27 cellular contexts compared by ENCODE assay signal in genomic region chr12:94977766-94978468, GRCh38. TPM values are rescaled to one million over a fixed set of nuclear protein-coding genes. Genes with fewer than 3 reads are reported as not detected.
DNase-seq lines count a peak whose midpoint lies in the region; ATAC-seq, FAIRE-seq and TF ChIP-seq lines count a peak whose summit lies in the region.
"Had no signal": no experiment of that assay in that cellular context is flagged by ENCODE, and none has a peak within 500 bp of the region (broad histone marks: within the 10 kb centered on the region; RNA-seq: fewer than 3 reads in every experiment).

No MANE protein-coding gene starts in this region.

- H3K79me2 ChIP-seq in K562 (ENCODE audit: control insufficient read depth, insufficient read depth, low read length), result 0 out of 3 replicates have a peak, but pooled peaks cover 2% of the 10 kb centered on the region

- peak overlapping the region in 6 of 9 donors; percentile 1 to 84 (median 53) for H3K27ac Mint-ChIP-seq in naive thymus-derived CD4-positive, alpha-beta T cell
- H3K27ac Mint-ChIP-seq: activated CD8-positive, alpha-beta T cell treated with anti-CD3 and anti-CD28 coated beads, Interleukin-2, amount 10 ng/mL, durations not matched to agents 7 days and 5 days; activated naive CD4-positive, alpha-beta T cell treated with anti-CD3 and anti-CD28 coated beads, Interleukin-2, amount 50 U/mL, for 72 hours; activated T-helper 2 cell treated with anti-CD3 and anti-CD28 coated beads, Interferon-gamma antibody, Interleukin-2, Interleukin-4, amounts not matched to agents 10 μg/mL and 5 μg/mL and 100 μg/mL, durations not matched to agents 14 hours and 24 hours and 36 hours; mesothelial cell of epicardium; stimulated activated effector memory CD8-positive, alpha-beta T cell treated with anti-CD3 and anti-CD28 coated beads, Interleukin-12 subunit alpha, Interleukin-12 subunit beta, amount 100 ng/mL, for 72 hours had no signal

- intact Hi-C loops in Right ventricle myocardium superior (cut with DNase I) (no loop called here), K562 (cut with micrococcal nuclease) (loop anchor here (5.0 kb wide), 1 partner anchor 46 kb away; no protein-coding TSS in a partner anchor), psoas muscle (cut with DNase I) (no loop called here), body of pancreas (cut with DNase I) (no loop called here)
- intact Hi-C loops in naive thymus-derived CD4-positive, alpha-beta T cell (cut with micrococcal nuclease), result no loop called here

- no peak overlapping the region for H3K4me3 ChIP-seq in right atrium auricular region
- no peak overlapping the region for H3K4me3 ChIP-seq in K562
- H3K4me3 ChIP-seq in naive thymus-derived CD4-positive, alpha-beta T cell (ENCODE audit: low read length), result no peak overlapping the region
- H3K4me3 ChIP-seq in psoas muscle, result no peak overlapping the region
- no peak overlapping the region for H3K4me3 ChIP-seq in body of pancreas
- H3K4me3 ChIP-seq: prostate gland, upper lobe of left lung had no signal

- TF ChIP-seq POLR2A in H54 (IDR thresholded peaks at IDR 0.05; ENCODE audit: low read depth, low read length), result no peak
- no peak for TF ChIP-seq POLR2A in K562 (conservative IDR thresholded peaks at IDR 0.05)
- TF ChIP-seq POLR2A in body of pancreas (IDR thresholded peaks at IDR 0.05), result no peak

- H3K9me3 Mint-ChIP-seq in naive thymus-derived CD4-positive, alpha-beta T cell, result no peaks in the 10 kb centered on the region
- H3K9me3 Mint-ChIP-seq: activated naive CD4-positive, alpha-beta T cell treated with anti-CD3 and anti-CD28 coated beads, Interleukin-2, amount 50 U/mL, for 72 hours; activated T-helper 2 cell treated with anti-CD3 and anti-CD28 coated beads, Interferon-gamma antibody, Interleukin-2, Interleukin-4, amounts not matched to agents 10 μg/mL and 5 μg/mL and 100 μg/mL, durations not matched to agents 14 hours and 24 hours and 36 hours; naive B cell; stimulated activated effector memory CD8-positive, alpha-beta T cell treated with anti-CD3 and anti-CD28 coated beads, Interleukin-12 subunit alpha, Interleukin-12 subunit beta, amount 100 ng/mL, for 72 hours had no signal

- DNase-seq in Right ventricle myocardium superior (no peak), right atrium auricular region (ENCODE audit: low spot score) (no peak), H54 (ENCODE audit: insufficient read length, low spot score) (no peak), K562 (ENCODE audit: extremely low read depth in 1 of 4, low spot score in 3 of 4) (peak in 1 of 4 experiments; percentile 19), psoas muscle (no peak), body of pancreas (no peak), amniotic stem cell (lab: John Stamatoyannopoulos, UW) (no peak)
- no peak for DNase-seq in naive thymus-derived CD4-positive, alpha-beta T cell
- DNase-seq: activated CD4-positive, alpha-beta T cell treated with anti-CD3 and anti-CD28 coated beads for 4 hours; activated CD8-positive, alpha-beta T cell treated with anti-CD3 and anti-CD28 coated beads, Interleukin-2, amount 10 ng/mL, durations not matched to agents 7 days and 5 days; aorta; DMS153; HCEC 1CT; islet precursor cell; Kasumi-1; naive B cell; nucleus accumbens; stimulated activated CD4-positive, alpha-beta T cell treated with anti-CD3 and anti-CD28 coated beads, Interleukin-15, amount 100 ng/mL, for 24 hours; upper lobe of left lung had no signal

- H3K27ac ChIP-seq in right atrium auricular region, result peak overlapping the region in 1 of 2 donors; percentile 59
- H3K27ac ChIP-seq in K562 (ENCODE audit: extremely low read depth, low read depth, low read length), result no peak overlapping the region
- H3K27ac ChIP-seq in naive thymus-derived CD4-positive, alpha-beta T cell (ENCODE audit: low read depth, low read length), result no peak overlapping the region
- H3K27ac ChIP-seq in psoas muscle, result no peak overlapping the region
- no peak overlapping the region for H3K27ac ChIP-seq in body of pancreas
- H3K27ac ChIP-seq: HL-60, prostate gland, upper lobe of left lung had no signal

- no peak overlapping the region for H3K4me2 ChIP-seq in K562 (ENCODE audit: insufficient read depth, low read length)

- H4K20me1 ChIP-seq in K562 (replicated peaks; ENCODE audit: control insufficient read depth, insufficient read depth, low read length), result no peaks in the 10 kb centered on the region

- H3K9me3 ChIP-seq in right atrium auricular region (no peaks in the 10 kb centered on the region), K562 (replicated peaks; ENCODE audit: control insufficient read depth, insufficient read depth, low read depth, low read length) (no peaks in the 10 kb centered on the region), psoas muscle (no peaks in the 10 kb centered on the region), body of pancreas (no peaks in the 10 kb centered on the region)
- H3K9me3 ChIP-seq in naive thymus-derived CD4-positive, alpha-beta T cell (ENCODE audit: control insufficient read depth in 2 of 3, low read length in 3 of 3), result no peaks in the 10 kb centered on the region
- H3K9me3 ChIP-seq: prostate gland, upper lobe of left lung had no signal

- peaks cover 6 to 29% (median 10%) of the 10 kb centered on the region in 5 donors for H3K36me3 Mint-ChIP-seq in naive thymus-derived CD4-positive, alpha-beta T cell
- H3K36me3 Mint-ChIP-seq: activated naive CD4-positive, alpha-beta T cell treated with anti-CD3 and anti-CD28 coated beads, Interleukin-2, amount 50 U/mL, for 72 hours had no signal

- no peak for TF ChIP-seq CTCF in right atrium auricular region (IDR thresholded peaks at IDR 0.05)
- no peak for TF ChIP-seq CTCF in K562 (IDR thresholded peaks at IDR 0.05 in 2 of 3, conservative IDR thresholded peaks at IDR 0.05 in 1 of 3; ENCODE audit: insufficient read depth in 2 of 3, low read depth in 1 of 3, low read length in 3 of 3)
- no peak for TF ChIP-seq CTCF in psoas muscle (IDR thresholded peaks at IDR 0.05)
- no peak for TF ChIP-seq CTCF in body of pancreas (IDR thresholded peaks at IDR 0.05)

- peaks cover 0 to 15% of the 10 kb centered on the region in 2 donors for H3K4me1 ChIP-seq in right atrium auricular region
- peaks cover 0 to 5% of the 10 kb centered on the region in 2 experiments; a peak in 2 of 5 replicates for H3K4me1 ChIP-seq in K562 (replicated peaks in 1 of 2; ENCODE audit: control insufficient read depth in 2 of 2, insufficient read depth in 2 of 2, low read length in 2 of 2)
- peaks cover 0 to 17% of the 10 kb centered on the region in 2 donors for H3K4me1 ChIP-seq in naive thymus-derived CD4-positive, alpha-beta T cell (ENCODE audit: control insufficient read depth in 2 of 2, insufficient read depth in 2 of 2, low read length in 2 of 2)
- peaks cover 7% of the 10 kb centered on the region for H3K4me1 ChIP-seq in psoas muscle
- H3K4me1 ChIP-seq in body of pancreas, result no peaks in the 10 kb centered on the region
- H3K4me1 ChIP-seq: prostate gland had no signal

- no peak for TF ChIP-seq EP300 in K562 (IDR thresholded peaks at IDR 0.05; ENCODE audit: low read length)

- FAIRE-seq in H54 (lab: Jason Lieb, UNC), result peak; percentile 11
- FAIRE-seq in K562 (lab: Jason Lieb, UNC), result no peak
- FAIRE-seq: GM12892, RCC 7860 had no signal

- ATAC-seq in Right ventricle myocardium superior (ENCODE audit: poor library complexity) (peak; percentile 21), K562 (peak; percentile 72), psoas muscle (no peak), body of pancreas (no peak)
- no peak for ATAC-seq in naive thymus-derived CD4-positive, alpha-beta T cell
- ATAC-seq: activated CD8-positive, alpha-beta T cell treated with anti-CD3 and anti-CD28 coated beads, Interleukin-2, amount 10 ng/mL, durations not matched to agents 7 days and 5 days; activated naive CD4-positive, alpha-beta T cell treated with anti-CD3 and anti-CD28 coated beads, Interleukin-2, amount 50 U/mL, for 72 hours; stimulated activated effector memory CD8-positive, alpha-beta T cell treated with anti-CD3 and anti-CD28 coated beads, Interleukin-12 subunit alpha, Interleukin-12 subunit beta, amount 100 ng/mL, for 72 hours had no signal

- H3K4me3 Mint-ChIP-seq in naive thymus-derived CD4-positive, alpha-beta T cell, result peak overlapping the region in 3 of 10 donors; percentile 0 to 38 (median 14)
- H3K4me3 Mint-ChIP-seq: activated CD8-positive, alpha-beta T cell treated with anti-CD3 and anti-CD28 coated beads, Interleukin-2, amount 10 ng/mL, durations not matched to agents 7 days and 5 days; mesothelial cell of epicardium; naive B cell; stimulated activated effector memory CD8-positive, alpha-beta T cell treated with anti-CD3 and anti-CD28 coated beads, Interleukin-12 subunit alpha, Interleukin-12 subunit beta, amount 100 ng/mL, for 72 hours had no signal

- H3K9me1 ChIP-seq in K562 (ENCODE audit: control insufficient read depth, insufficient read depth, low read length), result no peaks in the 10 kb centered on the region

- in situ Hi-C loops in K562 (cut with MboI), result no loop called here

- H2AFZ ChIP-seq in K562 (ENCODE audit: low read depth, low read length), result no peak overlapping the region

- BruUV-seq in K562 (replicated peaks; lab: Mats Ljungman, UMichigan), result no TSS peak

- H3K9ac ChIP-seq in K562 (ENCODE audit: insufficient read depth in 1 of 2, low read depth in 2 of 2, low read length in 2 of 2), result no peak overlapping the region

- peaks cover 15 to 82% (median 56%) of the 10 kb centered on the region in 7 donors for H3K4me1 Mint-ChIP-seq in naive thymus-derived CD4-positive, alpha-beta T cell

- POLR2A ChIA-PET in K562 (lab: Yijun Ruan, JAX), result no interaction called here
- POLR2A ChIA-PET in naive thymus-derived CD4-positive, alpha-beta T cell (lab: Charles Lee), result no interaction called here

- no peaks in the 10 kb centered on the region for H3K36me3 ChIP-seq in right atrium auricular region
- H3K36me3 ChIP-seq in K562 (ENCODE audit: control insufficient read depth, insufficient read depth, low read length), result peaks cover 3% of the 10 kb centered on the region; the same call in 2 of the 3 replicates
- no peaks in the 10 kb centered on the region for H3K36me3 ChIP-seq in naive thymus-derived CD4-positive, alpha-beta T cell (ENCODE audit: control insufficient read depth in 2 of 3, insufficient read depth in 3 of 3, low read length in 3 of 3)
- peaks cover 0 to 4% of the 10 kb centered on the region in 2 donors for H3K36me3 ChIP-seq in psoas muscle (ENCODE audit: insufficient read depth in 1 of 2, low read depth in 1 of 2)
- H3K36me3 ChIP-seq in body of pancreas (replicated peaks in 1 of 2; ENCODE audit: insufficient read depth in 1 of 2, low read depth in 2 of 2), result no peaks in the 10 kb centered on the region
- H3K36me3 ChIP-seq: prostate gland had no signal

- CTCF ChIA-PET in K562 (lab: Yijun Ruan, JAX; ENCODE audit: low intra/inter-chr PET ratio), result no interaction called here
- CTCF ChIA-PET in naive thymus-derived CD4-positive, alpha-beta T cell (lab: Charles Lee), result no interaction called here

- no peak for TF ChIP-seq RAD21 in K562 (CRISPR knock-in tag; conservative IDR thresholded peaks at IDR 0.05 in 1 of 2, IDR thresholded peaks at IDR 0.05 in 1 of 2)

- H3K27me3 Mint-ChIP-seq in naive thymus-derived CD4-positive, alpha-beta T cell, result no peaks in the 10 kb centered on the region
- H3K27me3 Mint-ChIP-seq: naive B cell had no signal

- no peaks in the 10 kb centered on the region for H3K27me3 ChIP-seq in right atrium auricular region
- H3K27me3 ChIP-seq in K562 (ENCODE audit: control insufficient read depth in 2 of 2, insufficient read depth in 2 of 2, low read length in 2 of 2), result no peaks in the 10 kb centered on the region
- H3K27me3 ChIP-seq in naive thymus-derived CD4-positive, alpha-beta T cell (ENCODE audit: control insufficient read depth in 2 of 2, insufficient read depth in 2 of 2, low read length in 2 of 2), result no peaks in the 10 kb centered on the region
- H3K27me3 ChIP-seq in psoas muscle (ENCODE audit: insufficient read depth in 3 of 3, low read length in 2 of 3), result no peaks in the 10 kb centered on the region
- H3K27me3 ChIP-seq in body of pancreas, result no peaks in the 10 kb centered on the region
- H3K27me3 ChIP-seq: upper lobe of left lung had no signal

- WGBS in K562 (ENCODE audit: insufficient coverage, low coverage, missing lambda C conversion rate), result 53% methylated on average over 4 of the region's 4 CpGs
- 91 to 95% (median 91%) methylated on average over 4 of the region's 4 CpGs for WGBS in psoas muscle, 3 donors
- WGBS in body of pancreas, 2 donors, result 88 to 93% methylated on average over 4 of the region's 4 CpGs

RNA-seq across cellular contexts. Expression of gene NDUFA12, which starts 25.6 kb away (rescaled TPM):
- total RNA-seq in Right ventricle myocardium superior (392 TPM), right atrium auricular region (100 to 1,000 TPM; 378 to 472 TPM), K562 (2014; rRNA removed) (115 and 178 TPM in 2 replicates), K562 (2014; rRNA removed; fragmentation: Illumina TruSeq; extraction: Trizol) (257 and 267 TPM in 2 replicates), K562 (2015; rRNA removed; fragmentation: Illumina TruSeq; extraction: Trizol) (264 and 283 TPM in 2 replicates), K562 (2021) (149 and 163 TPM in 2 replicates), psoas muscle (100 to 1,000 TPM; 189 to 280 (median 220) TPM), body of pancreas (10 to 100 TPM; 21.4 to 41.0 TPM)
- 13.4 and 22.9 TPM in 2 replicates for total RNA-seq in K562 (2011; cell fraction: chromatin; rRNA removed; ENCODE audit: low replicate concordance)
- total RNA-seq in K562 (2011; cell fraction: nucleolus; rRNA removed), result 17.5 and 20.2 TPM in 2 replicates
- total RNA-seq in K562 (2011; cell fraction: nucleoplasm; rRNA removed), result 25.4 and 30.2 TPM in 2 replicates
- polyA plus RNA-seq in K562 (2011; rRNA removed) (205 and 298 TPM in 2 replicates), K562 (2014; fragmentation: Illumina TruSeq; extraction: Trizol) (344 and 367 TPM in 2 replicates), K562 (2014; fragmentation: Nextera tagmentation; extraction: Ambion mirVana) (100 to 1,000 TPM; 862 to 986 TPM), K562 (2014; rRNA removed) (200 and 224 TPM in 2 replicates), psoas muscle (100 to 1,000 TPM; 254 to 389 (median 347) TPM)
- 158 and 263 TPM in 2 replicates for polyA plus RNA-seq in K562 (2011; cell fraction: cytosol; rRNA removed)
- 54.9 and 90.7 TPM in 2 replicates for polyA plus RNA-seq in K562 (2011; cell fraction: nucleus; rRNA removed)
- 149 and 336 TPM in 2 replicates for polyA plus RNA-seq in K562 (2012)
- polyA minus RNA-seq in K562 (2011; rRNA and poly(A)+ RNA removed), result 168 and 184 TPM in 2 replicates
- polyA minus RNA-seq in K562 (2011; cell fraction: cytosol; rRNA and poly(A)+ RNA removed), result 69.4 and 75.6 TPM in 2 replicates
- 13.5 and 28.2 TPM in 2 replicates for polyA minus RNA-seq in K562 (2011; cell fraction: nucleus; rRNA and poly(A)+ RNA removed)
- total RNA-seq in naive thymus-derived CD4-positive, alpha-beta T cell, result 100 to 1,000 TPM in 1 of 5 experiments, 10 to 100 TPM in 4; 57.8 to 123 (median 68.5) TPM
- polyA plus RNA-seq in naive thymus-derived CD4-positive, alpha-beta T cell, result 100 to 1,000 TPM; 393 to 507 TPM

Comparison
In these comparisons a context has a peak if more than half of its experiments do, and no peak if none do; other contexts are left out.
1. ATAC-seq: peak in Right ventricle myocardium superior (single experiment) and K562 (single experiment); none in naive thymus-derived CD4-positive, alpha-beta T cell (single experiment), psoas muscle (0 of 4) and body of pancreas (single experiment).